In genomic region chr13:78608705-78609463, GRCh38 we compare ENCODE assay signal across 8 cellular contexts. TPM values are rescaled to one million over a fixed set of nuclear protein-coding genes. Genes with fewer than 3 reads are reported as not detected.
A peak's percentile ranks its signal among the peaks of the same experiment; 100 is the strongest.
DNase-seq lines count a peak whose midpoint lies in the region; ATAC-seq and TF ChIP-seq lines count a peak whose summit lies in the region.

No MANE protein-coding gene starts in this region.

- no peak for DNase-seq in AG04450 (ENCODE audit: low read depth, low spot score)
- DNase-seq in effector memory CD8-positive, alpha-beta T cell: no peak
- no peak for DNase-seq in NOMO-1 treated with DMSO at 0.1 percent for 48 hours (lab: John Stamatoyannopoulos, UW; ENCODE audit: unreplicated experiment)

- POLR2A ChIA-PET in AG04450 (lab: Yijun Ruan, JAX): no interaction called here

- H3K36me3 ChIP-seq in HUES6 (ENCODE audit: control insufficient read depth, insufficient read depth, low read length): no peaks in the 10 kb centered on the region
- H3K36me3 ChIP-seq in muscle layer of colon (ENCODE audit: insufficient read depth, low read length): no peaks in the 10 kb centered on the region

- ATAC-seq in effector memory CD8-positive, alpha-beta T cell (replicated peaks): no peak
- ATAC-seq in esophagus mucosa (no peak), GM18505 (IDR thresholded peaks at IDR 0.05; ENCODE audit: unreplicated experiment) (no peak), GM18861 (IDR thresholded peaks at IDR 0.05; ENCODE audit: unreplicated experiment) (no peak)

- H3K4me3 ChIP-seq in AG04450 (ENCODE audit: low read depth, low read length) (peak overlapping the region; percentile 52), HUES6 (ENCODE audit: low read depth, low read length) (peak overlapping the region; percentile 65), muscle layer of colon (ENCODE audit: low read depth in 1 of 2, low read length in 2 of 2) (peak overlapping the region; percentile 36 to 45)

- CTCF ChIA-PET in AG04450 (lab: Charles Lee): no interaction called here

- peaks cover 66% of the 10 kb centered on the region for H3K27me3 ChIP-seq in AG04450 (ENCODE audit: control insufficient read depth, insufficient read depth, low read length)
- peaks cover 87% of the 10 kb centered on the region for H3K27me3 ChIP-seq in HUES6 (ENCODE audit: control insufficient read depth, insufficient read depth, low read length)
- peaks cover 65 to 69% of the 10 kb centered on the region in 2 donors for H3K27me3 ChIP-seq in muscle layer of colon (ENCODE audit: control insufficient read depth in 1 of 2, insufficient read depth in 2 of 2, low read length in 2 of 2)

- peaks cover 6% of the 10 kb centered on the region for H3K36me3 Mint-ChIP-seq in effector memory CD8-positive, alpha-beta T cell (ENCODE audit: insufficient read depth)

- peaks cover 64 to 71% of the 10 kb centered on the region in 2 donors for H3K27me3 Mint-ChIP-seq in effector memory CD8-positive, alpha-beta T cell

- H3K27ac ChIP-seq in AG04450 (ENCODE audit: low read depth, low read length) (no peak overlapping the region), HUES6 (ENCODE audit: low read depth, low read length) (no peak overlapping the region), muscle layer of colon (ENCODE audit: low read depth, low read length) (no peak overlapping the region)

- H3K4me3 Mint-ChIP-seq in effector memory CD8-positive, alpha-beta T cell: peak overlapping the region; percentile 76 to 81

- TF ChIP-seq CTCF in AG04450 (IDR thresholded peaks at IDR 0.05; ENCODE audit: low read depth, low read length): no peak

- peaks cover 24 to 25% of the 10 kb centered on the region in 2 donors for H3K4me1 Mint-ChIP-seq in effector memory CD8-positive, alpha-beta T cell (ENCODE audit: low read depth in 2 of 2)

- H3K4me1 ChIP-seq in HUES6 (ENCODE audit: control insufficient read depth, insufficient read depth, low read length) (peaks cover 34% of the 10 kb centered on the region), muscle layer of colon (ENCODE audit: insufficient read depth, low read length) (peaks cover 27% of the 10 kb centered on the region)

- no peak for TF ChIP-seq POLR2A in GM18505 (IDR thresholded peaks at IDR 0.05; ENCODE audit: borderline replicate concordance, extremely low read depth, insufficient read depth, insufficient read length)

- H3K27ac Mint-ChIP-seq in effector memory CD8-positive, alpha-beta T cell: no peak overlapping the region

- H3K9me3 Mint-ChIP-seq in effector memory CD8-positive, alpha-beta T cell: no peaks in the 10 kb centered on the region

- H3K9ac ChIP-seq in HUES6 (ENCODE audit: low read length) (no peak overlapping the region), muscle layer of colon (ENCODE audit: low read length) (no peak overlapping the region)

- H3K9me3 ChIP-seq in AG04450 (ENCODE audit: control insufficient read depth, insufficient read depth, low read length) (peaks cover 4% of the 10 kb centered on the region; the same call in 1 of the 2 replicates), HUES6 (ENCODE audit: control insufficient read depth, insufficient read depth, low read depth, low read length) (no peaks in the 10 kb centered on the region), muscle layer of colon (ENCODE audit: low read length) (peaks cover 5% of the 10 kb centered on the region)

RNA-seq across cellular contexts. Expression of gene POU4F1, which starts 5.5 kb away (rescaled TPM):
- polyA plus RNA-seq in AG04450 (2011; rRNA removed): not detected in 2 replicates
- not detected in 2 replicates for polyA minus RNA-seq in AG04450 (2011; rRNA and poly(A)+ RNA removed)
- 0.08 TPM for total RNA-seq in esophagus mucosa

RNA-seq across cellular contexts. Expression of gene OBI1, which starts 50.1 kb away (rescaled TPM):
- polyA plus RNA-seq in AG04450 (2011; rRNA removed): 9.4 and 13.6 TPM in 2 replicates
- 9.4 and 13.3 TPM in 2 replicates for polyA minus RNA-seq in AG04450 (2011; rRNA and poly(A)+ RNA removed)
- total RNA-seq in esophagus mucosa: 5.2 TPM
